Comparison of ENCODE assay signal across 1 cellular context in genomic region chr19:13083008-13083404, GRCh38.
TF ChIP-seq lines count a peak whose summit lies in the region.

No MANE protein-coding gene starts in this region.

TF ChIP-seq in H1, 55 proteins besides CTCF, POLR2A, EP300 and RAD21:
- no peak for TF ChIP-seq CHD7 (IDR thresholded peaks at IDR 0.05; ENCODE audit: insufficient replicate concordance, low read length)
- TF ChIP-seq EZH2 (IDR thresholded peaks at IDR 0.05; ENCODE audit: low read depth, low read length, severe bottlenecking) = no peak
- no peak for TF ChIP-seq CEBPB (IDR thresholded peaks at IDR 0.05; ENCODE audit: low read depth, low read length)
- TF ChIP-seq RXRA (IDR thresholded peaks at IDR 0.05; ENCODE audit: insufficient read depth, low read depth, low read length) = no peak
- no peak for TF ChIP-seq KDM4A (IDR thresholded peaks at IDR 0.05; ENCODE audit: low read depth, low read length, severe bottlenecking)
- TF ChIP-seq ATF3 (IDR thresholded peaks at IDR 0.05; ENCODE audit: insufficient read depth, low read depth, low read length) = no peak
- no peak for TF ChIP-seq SUZ12 (IDR thresholded peaks at IDR 0.05; ENCODE audit: low read length)
- TF ChIP-seq GABPA (IDR thresholded peaks at IDR 0.05; ENCODE audit: borderline replicate concordance, insufficient read depth, low read length) = no peak
